8 cellular contexts compared by ENCODE assay signal in the genomic region with DNA sequence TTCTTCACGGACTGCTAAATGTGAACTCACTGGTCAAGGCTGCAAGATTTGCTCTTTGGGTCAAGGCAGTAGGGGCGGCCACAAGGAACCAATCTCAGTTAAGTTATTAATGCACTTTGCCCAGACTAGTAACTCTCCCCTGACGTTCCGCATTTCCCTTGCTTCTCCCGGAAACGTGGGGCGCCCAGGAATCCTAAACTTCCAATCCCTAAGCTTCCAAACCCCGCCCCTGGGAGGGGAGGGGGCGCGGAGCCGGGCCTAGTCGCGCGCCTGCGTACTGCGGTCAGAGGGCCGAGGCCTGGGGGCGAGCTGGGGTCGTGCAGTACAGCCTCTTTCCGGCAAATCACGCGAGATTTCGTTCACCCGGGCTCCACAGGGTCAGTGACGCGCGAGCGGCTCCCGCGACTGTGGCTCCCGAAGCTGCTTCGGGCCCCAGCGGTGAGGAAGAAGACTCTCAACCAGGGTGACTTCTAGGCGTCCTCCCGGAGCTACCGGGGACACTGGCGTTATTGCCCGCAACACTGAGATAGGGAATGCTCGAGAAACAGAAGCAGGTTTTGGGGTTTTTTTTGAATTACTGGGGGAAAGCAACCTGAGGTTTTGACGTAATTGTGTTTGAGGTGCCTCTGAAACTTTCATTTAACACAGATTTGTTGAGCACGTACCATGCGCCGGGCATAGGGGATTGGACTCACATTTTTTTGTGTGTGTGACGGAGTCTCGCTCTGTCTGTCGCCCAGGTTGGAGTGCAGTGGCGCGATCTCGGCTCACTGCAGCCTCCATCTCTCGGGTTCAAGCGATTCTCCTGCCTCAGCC. TPM values are rescaled to one million over a fixed set of nuclear protein-coding genes. Genes with fewer than 3 reads are reported as not detected.
DNase-seq lines count a peak whose midpoint lies in the region; ATAC-seq, FAIRE-seq and TF ChIP-seq lines count a peak whose summit lies in the region.

TSS of gene PTGR2 (plus strand) at position 265 of the 816 bp plus-strand sequence. CDS start 7,032 bp downstream, outside the sequence.

- CTCF ChIA-PET in GM10248 (lab: Yijun Ruan, JAX) = interaction anchor here (0.8 to 3.6 kb wide), 15 partner anchors 10 to 217 kb away, joined by 3 to 20 read pairs (median 3); no protein-coding TSS in a partner anchor

- H3K27ac Mint-ChIP-seq in activated naive CD8-positive, alpha-beta T cell treated with anti-CD3 and anti-CD28 coated beads, Interleukin-2, amount 50 U/mL, for 24 hours = peak within 1 kb of the TSS; percentile 99

- DNase-seq in GM10248 (ENCODE audit: extremely low spot score) = peak; percentile 97
- peak; percentile 93 to 98 (median 96) for DNase-seq in NCI-H1417 (lab: John Stamatoyannopoulos, UW)
- peak; percentile 91 for DNase-seq in activated naive CD8-positive, alpha-beta T cell treated with anti-CD3 and anti-CD28 coated beads, Interleukin-2, amount 50 U/mL, for 24 hours
- peak; percentile 97 for DNase-seq in Right ventricle myocardium superior
- peak; percentile 93 to 97 (median 96) for DNase-seq in pancreas
- DNase-seq in thyroid gland = peak; percentile 96 to 98

- peak; percentile 95 for ATAC-seq in HG02678 (IDR thresholded peaks at IDR 0.05; ENCODE audit: unreplicated experiment)
- ATAC-seq in activated naive CD8-positive, alpha-beta T cell treated with anti-CD3 and anti-CD28 coated beads, Interleukin-2, amount 50 U/mL, for 24 hours = peak; percentile 96
- ATAC-seq in Right ventricle myocardium superior (ENCODE audit: poor library complexity) = peak; percentile 98
- peak; percentile 95 to 97 (median 97) for ATAC-seq in pancreas

- H3K4me1 ChIP-seq in pancreas = peaks cover 0 to 3% (median 0%) of the 10 kb centered on the region in 3 donors
- H3K4me1 ChIP-seq in thyroid gland = peaks cover 11 to 17% of the 10 kb centered on the region in 2 donors

- peak within 1 kb of the TSS; percentile 70 for H3K9ac ChIP-seq in SU-DHL-6 (ENCODE audit: low read length)

- TF ChIP-seq CTCF in GM10248 (IDR thresholded peaks at IDR 0.05; ENCODE audit: control extremely low read depth, extremely low read depth, low read depth, missing control alignments) (no peak), SU-DHL-6 (IDR thresholded peaks at IDR 0.05; ENCODE audit: insufficient read depth, low read length, poor library complexity, severe bottlenecking) (no peak), pancreas (IDR thresholded peaks at IDR 0.05) (peak in 2 of 4 donors; percentile 8 to 16), thyroid gland (IDR thresholded peaks at IDR 0.05) (peak in 3 of 6 experiments; percentile 7 to 35 (median 22))

- H3F3A ChIP-seq in SU-DHL-6 (ENCODE audit: insufficient read depth) = peaks cover 39% of the 10 kb centered on the region

- H3K27ac ChIP-seq in SU-DHL-6 (ENCODE audit: low read depth, low read length) = peak within 1 kb of the TSS; percentile 49
- H3K27ac ChIP-seq in pancreas = peak within 1 kb of the TSS; percentile 82 to 96 (median 88)
- H3K27ac ChIP-seq in thyroid gland = peak within 1 kb of the TSS; percentile 95 to 97 (median 95)

- no peaks in the 10 kb centered on the region for H4K20me1 ChIP-seq in SU-DHL-6 (ENCODE audit: low read depth, low read length)

- H3K36me3 ChIP-seq in SU-DHL-6 (ENCODE audit: low read length) (no peaks in the 10 kb centered on the region), pancreas (no peaks in the 10 kb centered on the region), thyroid gland (no peaks in the 10 kb centered on the region)

- H3K27me3 Mint-ChIP-seq in activated naive CD8-positive, alpha-beta T cell treated with anti-CD3 and anti-CD28 coated beads, Interleukin-2, amount 50 U/mL, for 24 hours = peaks cover 2% of the 10 kb centered on the region

- no peak for FAIRE-seq in pancreas (lab: Jason Lieb, UNC)

- H3K36me3 Mint-ChIP-seq in activated naive CD8-positive, alpha-beta T cell treated with anti-CD3 and anti-CD28 coated beads, Interleukin-2, amount 50 U/mL, for 24 hours (ENCODE audit: low read depth) = peaks cover 2% of the 10 kb centered on the region

- H3K27me3 ChIP-seq in SU-DHL-6 (ENCODE audit: low read length) (no peaks in the 10 kb centered on the region), pancreas (no peaks in the 10 kb centered on the region), thyroid gland (no peaks in the 10 kb centered on the region)

- peak; percentile 3 to 88 for TF ChIP-seq POLR2A in thyroid gland (IDR thresholded peaks at IDR 0.05)

- H3K4me3 Mint-ChIP-seq in activated naive CD8-positive, alpha-beta T cell treated with anti-CD3 and anti-CD28 coated beads, Interleukin-2, amount 50 U/mL, for 24 hours = peak within 1 kb of the TSS; percentile 95

- POLR2A ChIA-PET in GM10248 (lab: Yijun Ruan, JAX) = interaction anchor here (0.5 to 1.4 kb wide), 6 partner anchors 19 to 109 kb away, joined by 3 to 9 read pairs (median 4); no protein-coding TSS in a partner anchor

- no peaks in the 10 kb centered on the region; the same call in 1 of the 2 replicates for H3K79me2 ChIP-seq in SU-DHL-6 (ENCODE audit: insufficient read depth, low read length)

- H3K4me2 ChIP-seq in SU-DHL-6 (ENCODE audit: low read depth, low read length, poor library complexity, severe bottlenecking) = peak within 1 kb of the TSS; percentile 85

- peaks cover 21% of the 10 kb centered on the region for H3K4me1 Mint-ChIP-seq in activated naive CD8-positive, alpha-beta T cell treated with anti-CD3 and anti-CD28 coated beads, Interleukin-2, amount 50 U/mL, for 24 hours

- intact Hi-C loops in Right ventricle myocardium superior (cut with DNase I) = no loop called here
- intact Hi-C loops in pancreas (cut with DNase I) = no loop called here
- intact Hi-C loops in thyroid gland (cut with DNase I) = no loop called here

- peak within 1 kb of the TSS; percentile 96 for H2AFZ ChIP-seq in SU-DHL-6 (ENCODE audit: low read depth, low read length, severe bottlenecking)

- H3K4me3 ChIP-seq in SU-DHL-6 (ENCODE audit: insufficient read depth, low read length, poor library complexity, severe bottlenecking) (peak within 1 kb of the TSS; percentile 62), pancreas (peak within 1 kb of the TSS; percentile 37 to 59 (median 52)), thyroid gland (replicated peaks in 1 of 3) (peak within 1 kb of the TSS; percentile 24 to 72 (median 48))

- H3K9me2 ChIP-seq in SU-DHL-6 (replicated peaks; ENCODE audit: insufficient read depth, low read length) = no peaks in the 10 kb centered on the region

- 0 to 1% methylated on average over 51 of the region's 51 CpGs for WGBS in pancreas, 2 donors
- 1 to 3% methylated on average over 30 to 47 of the region's 51 CpGs for WGBS in thyroid gland, 2 donors

- no peaks in the 10 kb centered on the region for H3K9me3 Mint-ChIP-seq in activated naive CD8-positive, alpha-beta T cell treated with anti-CD3 and anti-CD28 coated beads, Interleukin-2, amount 50 U/mL, for 24 hours

- H3K9me3 ChIP-seq in SU-DHL-6 (ENCODE audit: insufficient read depth, low read length) (no peaks in the 10 kb centered on the region), pancreas (no peaks in the 10 kb centered on the region), thyroid gland (no peaks in the 10 kb centered on the region)

RNA-seq across cellular contexts. Expression of gene PTGR2, which starts in this region (rescaled TPM):
- total RNA-seq in Right ventricle myocardium superior (35.7 TPM), pancreas (1 to 10 TPM; 3.8 to 6.9 (median 5.2) TPM), thyroid gland (10 to 100 TPM; 16.3 to 43.3 (median 27.3) TPM)
- polyA plus RNA-seq in pancreas = 1 to 10 TPM; 3.5 to 7.2 TPM

Comparison
In these comparisons a context has a peak if more than half of its experiments do, and no peak if none do; other contexts are left out.
1. Peak in every context shown above with its lines: DNase-seq, ATAC-seq, H3K4me3 ChIP-seq and H3K27ac ChIP-seq.